Comparison of ENCODE assay signal across 1 cellular context in genomic region chr2:42446503-42447271, GRCh38.
TF ChIP-seq lines count a peak whose summit lies in the region.

No MANE protein-coding gene starts in this region.

TF ChIP-seq in HEK293, 187 proteins besides CTCF, POLR2A, EP300 and RAD21 (continued from another document):
- TF ChIP-seq HIC1 (tag by site-specific recombination; IDR thresholded peaks at IDR 0.05) (no peak), ZNF175 (tag by site-specific recombination; IDR thresholded peaks at IDR 0.05) (no peak), ZNF677 (tag by site-specific recombination; IDR thresholded peaks at IDR 0.05) (no peak), ZNF138 (tag by site-specific recombination; IDR thresholded peaks at IDR 0.05; ENCODE audit: borderline replicate concordance) (no peak), PRDM6 (tag by site-specific recombination; IDR thresholded peaks at IDR 0.05) (peak; percentile 87), ZNF501 (tag by site-specific recombination; IDR thresholded peaks at IDR 0.05) (no peak), ZNF16 (tag by site-specific recombination; IDR thresholded peaks at IDR 0.05; ENCODE audit: low read depth) (no peak), ZNF302 (tag by site-specific recombination; IDR thresholded peaks at IDR 0.05; ENCODE audit: low read depth) (no peak)
